In the genomic region with DNA sequence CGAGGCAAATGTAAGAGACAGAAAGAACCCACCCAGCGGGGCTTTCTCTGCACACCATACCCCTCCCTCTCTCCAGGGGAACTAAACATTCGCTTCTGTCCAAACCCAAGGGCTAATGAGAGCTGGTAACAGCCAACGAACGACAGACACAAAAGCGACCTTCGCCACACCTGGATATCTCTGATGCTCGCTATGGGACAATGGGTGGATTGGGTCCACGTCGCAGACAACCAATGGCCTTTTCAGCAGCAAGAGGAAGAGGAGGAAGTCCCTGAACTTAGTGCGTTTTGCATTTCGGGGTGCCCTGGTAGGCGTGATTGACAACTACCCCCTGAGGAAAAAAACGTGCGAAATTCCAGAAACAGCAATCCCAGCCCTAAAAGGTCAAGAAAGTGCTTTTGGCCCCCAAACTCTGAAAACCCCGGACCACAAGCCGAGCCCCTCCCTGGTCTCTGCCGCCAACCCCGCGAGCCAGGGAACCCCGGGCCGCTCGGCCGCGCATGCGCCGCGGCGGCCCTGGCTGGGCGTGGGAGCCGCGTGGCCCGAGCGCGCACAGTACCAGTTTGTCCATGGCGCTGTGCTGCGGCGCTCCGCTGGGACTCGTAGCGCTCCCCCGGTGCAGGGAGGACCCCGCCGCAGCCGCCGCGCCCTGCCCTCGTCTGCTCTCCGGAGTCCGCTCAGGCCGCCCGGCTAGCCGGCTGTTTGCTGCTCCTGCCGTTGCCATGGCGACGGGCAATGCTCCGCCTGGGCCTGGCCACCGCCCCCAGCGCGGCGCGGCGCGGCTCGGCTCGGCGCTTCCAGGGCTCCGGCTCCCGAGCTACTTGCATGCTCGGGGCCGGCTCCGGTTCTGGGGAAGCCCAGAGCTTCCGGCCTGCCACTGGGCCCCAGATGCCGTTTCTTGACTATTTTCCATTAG, we compare ENCODE assay signal across 1 cellular context.
TF ChIP-seq lines count a peak whose summit lies in the region.

No MANE protein-coding gene starts in this region.

TF ChIP-seq in HEK293, 187 proteins besides CTCF, POLR2A, EP300 and RAD21 (continued from another document and continues in another):
- TF ChIP-seq, protein P1, sequence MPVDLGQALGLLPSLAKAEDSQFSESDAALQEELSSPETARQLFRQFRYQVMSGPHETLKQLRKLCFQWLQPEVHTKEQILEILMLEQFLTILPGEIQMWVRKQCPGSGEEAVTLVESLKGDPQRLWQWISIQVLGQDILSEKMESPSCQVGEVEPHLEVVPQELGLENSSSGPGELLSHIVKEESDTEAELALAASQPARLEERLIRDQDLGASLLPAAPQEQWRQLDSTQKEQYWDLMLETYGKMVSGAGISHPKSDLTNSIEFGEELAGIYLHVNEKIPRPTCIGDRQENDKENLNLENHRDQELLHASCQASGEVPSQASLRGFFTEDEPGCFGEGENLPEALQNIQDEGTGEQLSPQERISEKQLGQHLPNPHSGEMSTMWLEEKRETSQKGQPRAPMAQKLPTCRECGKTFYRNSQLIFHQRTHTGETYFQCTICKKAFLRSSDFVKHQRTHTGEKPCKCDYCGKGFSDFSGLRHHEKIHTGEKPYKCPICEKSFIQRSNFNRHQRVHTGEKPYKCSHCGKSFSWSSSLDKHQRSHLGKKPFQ (tag by site-specific recombination; IDR thresholded peaks at IDR 0.05): no peak
- TF ChIP-seq ZNF114 (tag by site-specific recombination; IDR thresholded peaks at IDR 0.05): no peak
- peak; percentile 62 for TF ChIP-seq ZBTB11 (tag by site-specific recombination; conservative IDR thresholded peaks at IDR 0.05; ENCODE audit: low read depth)
- TF ChIP-seq GFI1B (tag by site-specific recombination; IDR thresholded peaks at IDR 0.05): no peak
- TF ChIP-seq ZNF521 (tag by site-specific recombination; IDR thresholded peaks at IDR 0.05): no peak
- peak; percentile 67 for TF ChIP-seq KLF1 (tag by site-specific recombination; IDR thresholded peaks at IDR 0.05)
- TF ChIP-seq KLF9 (tag by site-specific recombination; IDR thresholded peaks at IDR 0.05; ENCODE audit: low read depth): peak; percentile 71
- TF ChIP-seq ZNF629 (tag by site-specific recombination; IDR thresholded peaks at IDR 0.05): no peak
- TF ChIP-seq, protein P2, sequence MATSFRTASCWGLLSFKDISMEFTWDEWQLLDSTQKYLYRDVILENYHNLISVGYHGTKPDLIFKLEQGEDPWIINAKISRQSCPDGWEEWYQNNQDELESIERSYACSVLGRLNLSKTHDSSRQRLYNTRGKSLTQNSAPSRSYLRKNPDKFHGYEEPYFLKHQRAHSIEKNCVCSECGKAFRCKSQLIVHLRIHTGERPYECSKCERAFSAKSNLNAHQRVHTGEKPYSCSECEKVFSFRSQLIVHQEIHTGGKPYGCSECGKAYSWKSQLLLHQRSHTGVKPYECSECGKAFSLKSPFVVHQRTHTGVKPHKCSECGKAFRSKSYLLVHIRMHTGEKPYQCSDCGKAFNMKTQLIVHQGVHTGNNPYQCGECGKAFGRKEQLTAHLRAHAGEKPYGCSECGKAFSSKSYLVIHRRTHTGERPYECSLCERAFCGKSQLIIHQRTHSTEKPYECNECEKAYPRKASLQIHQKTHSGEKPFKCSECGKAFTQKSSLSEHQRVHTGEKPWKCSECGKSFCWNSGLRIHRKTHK (tag by site-specific recombination; IDR thresholded peaks at IDR 0.05): no peak
- no peak for TF ChIP-seq ZNF837 (tag by site-specific recombination; IDR thresholded peaks at IDR 0.05)
- no peak for TF ChIP-seq PRDM6 (tag by site-specific recombination; IDR thresholded peaks at IDR 0.05)
- TF ChIP-seq ZNF501 (tag by site-specific recombination; IDR thresholded peaks at IDR 0.05): no peak
- TF ChIP-seq ZNF169 (tag by site-specific recombination; IDR thresholded peaks at IDR 0.05): no peak
- TF ChIP-seq, protein P3, sequence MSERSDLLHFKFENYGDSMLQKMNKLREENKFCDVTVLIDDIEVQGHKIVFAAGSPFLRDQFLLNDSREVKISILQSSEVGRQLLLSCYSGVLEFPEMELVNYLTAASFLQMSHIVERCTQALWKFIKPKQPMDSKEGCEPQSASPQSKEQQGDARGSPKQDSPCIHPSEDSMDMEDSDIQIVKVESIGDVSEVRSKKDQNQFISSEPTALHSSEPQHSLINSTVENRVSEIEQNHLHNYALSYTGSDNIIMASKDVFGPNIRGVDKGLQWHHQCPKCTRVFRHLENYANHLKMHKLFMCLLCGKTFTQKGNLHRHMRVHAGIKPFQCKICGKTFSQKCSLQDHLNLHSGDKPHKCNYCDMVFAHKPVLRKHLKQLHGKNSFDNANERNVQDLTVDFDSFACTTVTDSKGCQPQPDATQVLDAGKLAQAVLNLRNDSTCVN (tag by site-specific recombination; optimal IDR thresholded peaks at IDR 0.05): peak; percentile 91
- no peak for TF ChIP-seq ZNF248 (tag by site-specific recombination; IDR thresholded peaks at IDR 0.05)
- 0 out of 2 replicates have a peak, but pooled peaks have one; percentile 43 for TF ChIP-seq ZSCAN16 (tag by site-specific recombination; IDR thresholded peaks at IDR 0.05)
- peak; percentile 83 for TF ChIP-seq ZBTB20 (tag by site-specific recombination; IDR thresholded peaks at IDR 0.05)
- no peak for TF ChIP-seq ZNF514 (tag by site-specific recombination; IDR thresholded peaks at IDR 0.05)
- no peak for TF ChIP-seq ZNF677 (tag by site-specific recombination; IDR thresholded peaks at IDR 0.05)
- TF ChIP-seq, protein P4, sequence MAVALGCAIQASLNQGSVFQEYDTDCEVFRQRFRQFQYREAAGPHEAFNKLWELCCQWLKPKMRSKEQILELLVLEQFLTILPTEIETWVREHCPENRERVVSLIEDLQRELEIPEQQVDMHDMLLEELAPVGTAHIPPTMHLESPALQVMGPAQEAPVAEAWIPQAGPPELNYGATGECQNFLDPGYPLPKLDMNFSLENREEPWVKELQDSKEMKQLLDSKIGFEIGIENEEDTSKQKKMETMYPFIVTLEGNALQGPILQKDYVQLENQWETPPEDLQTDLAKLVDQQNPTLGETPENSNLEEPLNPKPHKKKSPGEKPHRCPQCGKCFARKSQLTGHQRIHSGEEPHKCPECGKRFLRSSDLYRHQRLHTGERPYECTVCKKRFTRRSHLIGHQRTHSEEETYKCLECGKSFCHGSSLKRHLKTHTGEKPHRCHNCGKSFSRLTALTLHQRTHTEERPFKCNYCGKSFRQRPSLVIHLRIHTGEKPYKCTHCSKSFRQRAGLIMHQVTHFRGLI (tag by site-specific recombination; IDR thresholded peaks at IDR 0.05): peak; percentile 87
- TF ChIP-seq ZNF558 (tag by site-specific recombination; IDR thresholded peaks at IDR 0.05): no peak
- no peak for TF ChIP-seq KLF16 (tag by site-specific recombination; IDR thresholded peaks at IDR 0.05)
- no peak for TF ChIP-seq ZBTB1 (tag by site-specific recombination; IDR thresholded peaks at IDR 0.05)
- TF ChIP-seq ZEB2 (tag by site-specific recombination; IDR thresholded peaks at IDR 0.05): peak; percentile 62; the same call in 1 of the 2 replicates
- TF ChIP-seq, protein P5, sequence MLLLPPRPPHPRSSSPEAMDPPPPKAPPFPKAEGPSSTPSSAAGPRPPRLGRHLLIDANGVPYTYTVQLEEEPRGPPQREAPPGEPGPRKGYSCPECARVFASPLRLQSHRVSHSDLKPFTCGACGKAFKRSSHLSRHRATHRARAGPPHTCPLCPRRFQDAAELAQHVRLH (tag by site-specific recombination; IDR thresholded peaks at IDR 0.05): no peak
- TF ChIP-seq ZSCAN5A (tag by site-specific recombination; IDR thresholded peaks at IDR 0.05): peak; percentile 74; the same call in 1 of the 2 replicates
- TF ChIP-seq, protein P6, sequence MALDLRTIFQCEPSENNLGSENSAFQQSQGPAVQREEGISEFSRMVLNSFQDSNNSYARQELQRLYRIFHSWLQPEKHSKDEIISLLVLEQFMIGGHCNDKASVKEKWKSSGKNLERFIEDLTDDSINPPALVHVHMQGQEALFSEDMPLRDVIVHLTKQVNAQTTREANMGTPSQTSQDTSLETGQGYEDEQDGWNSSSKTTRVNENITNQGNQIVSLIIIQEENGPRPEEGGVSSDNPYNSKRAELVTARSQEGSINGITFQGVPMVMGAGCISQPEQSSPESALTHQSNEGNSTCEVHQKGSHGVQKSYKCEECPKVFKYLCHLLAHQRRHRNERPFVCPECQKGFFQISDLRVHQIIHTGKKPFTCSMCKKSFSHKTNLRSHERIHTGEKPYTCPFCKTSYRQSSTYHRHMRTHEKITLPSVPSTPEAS (tag by site-specific recombination; IDR thresholded peaks at IDR 0.05): no peak
- no peak for TF ChIP-seq ZFP37 (tag by site-specific recombination; IDR thresholded peaks at IDR 0.05)
- TF ChIP-seq GLIS1 (tag by site-specific recombination; IDR thresholded peaks at IDR 0.05): peak; percentile 70
- no peak for TF ChIP-seq ZNF658 (tag by site-specific recombination; IDR thresholded peaks at IDR 0.05)
- peak; percentile 89 for TF ChIP-seq ZNF341 (tag by site-specific recombination; IDR thresholded peaks at IDR 0.05; ENCODE audit: low read depth)
- no peak for TF ChIP-seq HOXC10 (CRISPR knock-in tag; IDR thresholded peaks at IDR 0.05)
- TF ChIP-seq ZNF701 (tag by site-specific recombination; IDR thresholded peaks at IDR 0.05): no peak
- no peak for TF ChIP-seq ZNF785 (tag by site-specific recombination; IDR thresholded peaks at IDR 0.05)
- TF ChIP-seq ZNF626 (tag by site-specific recombination; IDR thresholded peaks at IDR 0.05): 0 out of 2 replicates have a peak, but pooled peaks have one; percentile 14
- TF ChIP-seq ZNF174 (tag by site-specific recombination; IDR thresholded peaks at IDR 0.05): peak; percentile 32; the same call in 1 of the 2 replicates
- TF ChIP-seq, protein P7, sequence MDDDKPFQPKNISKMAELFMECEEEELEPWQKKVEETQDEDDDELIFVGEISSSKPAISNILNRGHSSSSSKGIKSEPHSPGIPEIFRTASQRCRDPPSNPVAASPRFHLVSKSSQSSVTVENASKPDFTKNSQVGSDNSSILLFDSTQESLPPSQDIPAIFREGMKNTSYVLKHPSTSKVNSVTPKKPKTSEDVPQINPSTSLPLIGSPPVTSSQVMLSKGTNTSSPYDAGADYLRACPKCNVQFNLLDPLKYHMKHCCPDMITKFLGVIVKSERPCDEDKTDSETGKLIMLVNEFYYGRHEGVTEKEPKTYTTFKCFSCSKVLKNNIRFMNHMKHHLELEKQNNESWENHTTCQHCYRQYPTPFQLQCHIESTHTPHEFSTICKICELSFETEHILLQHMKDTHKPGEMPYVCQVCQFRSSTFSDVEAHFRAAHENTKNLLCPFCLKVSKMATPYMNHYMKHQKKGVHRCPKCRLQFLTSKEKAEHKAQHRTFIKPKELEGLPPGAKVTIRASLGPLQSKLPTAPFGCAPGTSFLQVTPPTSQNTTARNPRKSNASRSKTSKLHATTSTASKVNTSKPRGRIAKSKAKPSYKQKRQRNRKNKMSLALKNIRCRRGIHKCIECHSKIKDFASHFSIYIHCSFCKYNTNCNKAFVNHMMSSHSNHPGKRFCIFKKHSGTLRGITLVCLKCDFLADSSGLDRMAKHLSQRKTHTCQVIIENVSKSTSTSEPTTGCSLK (tag by site-specific recombination; IDR thresholded peaks at IDR 0.05): no peak
- TF ChIP-seq ZNF473 (tag by site-specific recombination; IDR thresholded peaks at IDR 0.05): no peak
- TF ChIP-seq ZNF157 (tag by site-specific recombination; IDR thresholded peaks at IDR 0.05): no peak
- no peak for TF ChIP-seq GLI4 (tag by site-specific recombination; IDR thresholded peaks at IDR 0.05)
